Comparison of ENCODE assay signal across 10 cellular contexts in the genomic region with DNA sequence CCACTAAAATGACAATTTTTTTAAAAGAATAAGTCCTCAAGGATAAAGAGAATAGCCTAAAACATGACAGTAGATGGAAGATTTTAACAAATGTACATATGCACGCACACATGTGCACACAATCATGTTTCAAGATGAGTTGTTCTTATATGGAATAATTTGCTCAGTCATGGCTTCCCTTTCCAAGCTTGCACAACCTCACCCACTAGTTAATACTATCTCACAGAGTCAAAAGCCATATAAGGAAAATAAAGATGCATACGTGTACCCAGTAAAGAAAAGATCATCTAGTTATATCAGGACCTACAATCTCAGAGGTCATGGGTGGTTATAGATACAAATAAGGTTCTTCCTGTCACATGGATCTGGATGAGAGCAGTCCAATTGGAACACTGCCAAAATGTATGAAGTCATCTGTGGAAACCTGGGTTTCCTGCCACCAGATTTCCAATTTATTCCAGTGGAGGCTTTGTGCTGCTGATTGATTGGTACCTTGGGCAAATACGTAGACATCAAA. TPM values are rescaled to one million over a fixed set of nuclear protein-coding genes. Genes with fewer than 3 reads are reported as not detected.
A peak's percentile ranks its signal among the peaks of the same experiment; 100 is the strongest.
DNase-seq lines count a peak whose midpoint lies in the region; ATAC-seq and TF ChIP-seq lines count a peak whose summit lies in the region.
"Had no signal": no experiment of that assay in that cellular context is flagged by ENCODE, and none has a peak within 500 bp of the region (broad histone marks: within the 10 kb centered on the region; RNA-seq: fewer than 3 reads in every experiment).

No MANE protein-coding gene starts in this region.

- ATAC-seq in left ventricle myocardium superior (peak; percentile 25), HG02981 (IDR thresholded peaks at IDR 0.05; ENCODE audit: unreplicated experiment) (no peak), GM19351 (IDR thresholded peaks at IDR 0.05; ENCODE audit: unreplicated experiment) (no peak), GM19328 (IDR thresholded peaks at IDR 0.05; ENCODE audit: unreplicated experiment) (no peak)

- H3K9me3 ChIP-seq in right atrium auricular region, result no peaks in the 10 kb centered on the region
- H3K9me3 ChIP-seq: SJSA1 had no signal

- TF ChIP-seq POLR2A in erythroblast (IDR thresholded peaks at IDR 0.05; ENCODE audit: low read length), result peak; percentile 28

- H3K4me3 ChIP-seq in right atrium auricular region, result no peak overlapping the region
- H3K4me3 ChIP-seq: SJSA1 had no signal

- H3K27me3 ChIP-seq in right atrium auricular region, result no peaks in the 10 kb centered on the region
- H3K27me3 ChIP-seq: SJSA1 had no signal

- TF ChIP-seq CTCF in right atrium auricular region (IDR thresholded peaks at IDR 0.05), result no peak

- no peak for DNase-seq in left ventricle myocardium superior
- no peak for DNase-seq in right atrium auricular region (ENCODE audit: low spot score)
- DNase-seq in NCI-H69 (lab: John Stamatoyannopoulos, UW), result peak; percentile 97
- peak; percentile 86 to 88 for DNase-seq in erythroblast (lab: John Stamatoyannopoulos, UW)
- no peak for DNase-seq in head of caudate nucleus
- DNase-seq: cerebellar nuclear complex had no signal

- no peaks in the 10 kb centered on the region for H3K36me3 ChIP-seq in right atrium auricular region
- H3K36me3 ChIP-seq: SJSA1 had no signal

- H3K4me1 ChIP-seq in right atrium auricular region, result peaks cover 0 to 10% of the 10 kb centered on the region in 2 donors
- H3K4me1 ChIP-seq: SJSA1 had no signal

- intact Hi-C loops in left ventricle myocardium superior (cut with micrococcal nuclease) (no loop called here), head of caudate nucleus (cut with DNase I) (no loop called here)

- H3K27ac ChIP-seq in right atrium auricular region, result no peak overlapping the region
- H3K27ac ChIP-seq: SJSA1 had no signal

RNA-seq across cellular contexts. Expression of a gene that starts 56.1 kb away (rescaled TPM):
- 13.7 TPM for total RNA-seq in left ventricle myocardium superior
- 10 to 100 TPM in 1 of 2 donors, 1 to 10 TPM in 1; 8.1 to 13.6 TPM for total RNA-seq in right atrium auricular region

Comparison
In these comparisons a context has a peak if more than half of its experiments do, and no peak if none do; other contexts are left out.
1. DNase-seq: peak in NCI-H69 (single experiment) and erythroblast (2 of 2); none in left ventricle myocardium superior (single experiment), right atrium auricular region (single experiment) and head of caudate nucleus (0 of 42).